26 cellular contexts compared by ENCODE assay signal in genomic region chr14:77730976-77731497, GRCh38. TPM values are rescaled to one million over a fixed set of nuclear protein-coding genes. Genes with fewer than 3 reads are reported as not detected.
DNase-seq lines count a peak whose midpoint lies in the region; ATAC-seq and FAIRE-seq lines count a peak whose summit lies in the region.
"Had no signal": no experiment of that assay in that cellular context is flagged by ENCODE, and none has a peak within 500 bp of the region (broad histone marks: within the 10 kb centered on the region; RNA-seq: fewer than 3 reads in every experiment).

No MANE protein-coding gene starts in this region.

- POLR2A ChIA-PET in activated CD4-positive, alpha-beta T cell treated with anti-CD3 and anti-CD28 coated beads for 36 hours (lab: Charles Lee) = no interaction called here

- peak overlapping the region; percentile 55 for H3K27ac Mint-ChIP-seq in activated CD4-positive, alpha-beta T cell treated with anti-CD3 and anti-CD28 coated beads for 36 hours
- H3K27ac Mint-ChIP-seq in CD4-positive, CD25-positive, alpha-beta regulatory T cell = no peak overlapping the region
- peak overlapping the region; percentile 67 for H3K27ac Mint-ChIP-seq in activated naive CD8-positive, alpha-beta T cell
- H3K27ac Mint-ChIP-seq: T-helper 1 cell treated with Interleukin-12 subunit alpha and Interleukin-12 subunit beta and Interleukin-4 antibody, amounts not matched to agents 30 μg/mL and 1 μg/mL, for 36 hours had no signal

- H3K27me3 ChIP-seq in CD4-positive, CD25-positive, alpha-beta regulatory T cell (ENCODE audit: control insufficient read depth, insufficient read depth, low read length) = no peaks in the 10 kb centered on the region
- H3K27me3 ChIP-seq: BE2C, brain microvascular endothelial cell, suprapubic skin had no signal

- H3K27ac ChIP-seq in CD4-positive, CD25-positive, alpha-beta regulatory T cell (ENCODE audit: insufficient read depth, low read length, poor library complexity, severe bottlenecking) = peak overlapping the region; percentile 8
- H3K27ac ChIP-seq: brain microvascular endothelial cell, RWPE1, SK-N-MC, suprapubic skin had no signal

- no peak overlapping the region for H3K4me3 ChIP-seq in CD4-positive, CD25-positive, alpha-beta regulatory T cell (ENCODE audit: low read depth, low read length)
- H3K4me3 ChIP-seq: SK-N-MC, suprapubic skin had no signal

- intact Hi-C loops in activated CD4-positive, alpha-beta T cell treated with anti-CD3 and anti-CD28 coated beads for 36 hours (cut with DNase I, micrococcal nuclease) = no loop called here

- peaks cover 7% of the 10 kb centered on the region for H3K4me1 Mint-ChIP-seq in activated CD4-positive, alpha-beta T cell treated with anti-CD3 and anti-CD28 coated beads for 36 hours
- peaks cover 5 to 11% (median 9%) of the 10 kb centered on the region in 4 donors for H3K4me1 Mint-ChIP-seq in CD4-positive, CD25-positive, alpha-beta regulatory T cell
- peaks cover 2% of the 10 kb centered on the region for H3K4me1 Mint-ChIP-seq in activated naive CD8-positive, alpha-beta T cell (ENCODE audit: low read depth)

- no peaks in the 10 kb centered on the region for H3K9me3 Mint-ChIP-seq in activated CD4-positive, alpha-beta T cell treated with anti-CD3 and anti-CD28 coated beads for 36 hours (ENCODE audit: low read depth)
- H3K9me3 Mint-ChIP-seq in CD4-positive, CD25-positive, alpha-beta regulatory T cell = no peaks in the 10 kb centered on the region
- H3K9me3 Mint-ChIP-seq in activated naive CD8-positive, alpha-beta T cell (ENCODE audit: low read depth) = no peaks in the 10 kb centered on the region
- H3K9me3 Mint-ChIP-seq: T-helper 1 cell treated with Interleukin-12 subunit alpha and Interleukin-12 subunit beta and Interleukin-4 antibody, amounts not matched to agents 30 μg/mL and 1 μg/mL, for 36 hours had no signal

- no peaks in the 10 kb centered on the region for H3K27me3 Mint-ChIP-seq in activated CD4-positive, alpha-beta T cell treated with anti-CD3 and anti-CD28 coated beads for 36 hours
- H3K27me3 Mint-ChIP-seq in CD4-positive, CD25-positive, alpha-beta regulatory T cell = no peaks in the 10 kb centered on the region
- H3K27me3 Mint-ChIP-seq in activated naive CD8-positive, alpha-beta T cell = no peaks in the 10 kb centered on the region

- H3K4me3 Mint-ChIP-seq in activated CD4-positive, alpha-beta T cell treated with anti-CD3 and anti-CD28 coated beads for 36 hours = no peak overlapping the region
- no peak overlapping the region for H3K4me3 Mint-ChIP-seq in CD4-positive, CD25-positive, alpha-beta regulatory T cell
- no peak overlapping the region for H3K4me3 Mint-ChIP-seq in activated naive CD8-positive, alpha-beta T cell
- H3K4me3 Mint-ChIP-seq: T-helper 1 cell treated with Interleukin-12 subunit alpha and Interleukin-12 subunit beta and Interleukin-4 antibody, amounts not matched to agents 30 μg/mL and 1 μg/mL, for 36 hours had no signal

- H3K4me1 ChIP-seq in CD4-positive, CD25-positive, alpha-beta regulatory T cell (ENCODE audit: control insufficient read depth, insufficient read depth, low read length, poor library complexity, severe bottlenecking) = no peaks in the 10 kb centered on the region
- H3K4me1 ChIP-seq: BE2C, suprapubic skin had no signal

- H3K9me3 ChIP-seq in CD4-positive, CD25-positive, alpha-beta regulatory T cell (ENCODE audit: control insufficient read depth in 2 of 2, low read length in 2 of 2) = no peaks in the 10 kb centered on the region
- H3K9me3 ChIP-seq: BE2C, suprapubic skin had no signal

- no peak for DNase-seq in activated CD4-positive, alpha-beta T cell treated with anti-CD3 and anti-CD28 coated beads for 36 hours
- DNase-seq in activated CD4-positive, alpha-beta T cell treated with anti-CD3 and anti-CD28 coated beads, Interleukin-2, amount 50 U/mL, for 1 hour = no peak
- no peak for DNase-seq in CD4-positive, CD25-positive, alpha-beta regulatory T cell
- DNase-seq in kidney glomerular epithelial cell (lab: John Stamatoyannopoulos, UW) (no peak), occipital lobe (lab: John Stamatoyannopoulos, UW) (no peak), NCI-H2029 (lab: John Stamatoyannopoulos, UW) (no peak)
- DNase-seq: 8988T; activated effector memory CD4-positive, alpha-beta T cell treated with Interleukin-2 at 50 U/mL for 16 hours; BE2C; brain microvascular endothelial cell; COR-L47; effector CD8-positive, alpha-beta T cell; NCI-H1105 treated with DMSO at 0.1 percent for 48 hours; NCI-H2081; NCI-H345; NCI-H748 treated with DMSO at 0.1 percent for 48 hours; small intestine; stimulated activated CD4-positive, alpha-beta T cell treated with anti-CD3 and anti-CD28 coated beads, Interleukin-1b, Interleukin-23, amount 100 ng/mL, for 48 hours had no signal

- peak; percentile 61 for FAIRE-seq in islet of Langerhans (lab: Jason Lieb, UNC)
- FAIRE-seq: small intestine had no signal

- H3K36me3 Mint-ChIP-seq in activated CD4-positive, alpha-beta T cell treated with anti-CD3 and anti-CD28 coated beads for 36 hours (ENCODE audit: low read depth) = peaks cover 67% of the 10 kb centered on the region
- peaks cover 52% of the 10 kb centered on the region for H3K36me3 Mint-ChIP-seq in CD4-positive, CD25-positive, alpha-beta regulatory T cell
- H3K36me3 Mint-ChIP-seq in activated naive CD8-positive, alpha-beta T cell = peaks cover 5% of the 10 kb centered on the region

- CTCF ChIA-PET in activated CD4-positive, alpha-beta T cell treated with anti-CD3 and anti-CD28 coated beads for 36 hours (lab: Charles Lee) = interaction anchor here (0.6 kb wide), 1 partner anchor 31 kb away, joined by 3 read pairs; no protein-coding TSS in a partner anchor

- peaks cover 98% of the 10 kb centered on the region for H3K36me3 ChIP-seq in CD4-positive, CD25-positive, alpha-beta regulatory T cell (ENCODE audit: control insufficient read depth, insufficient read depth, low read length)

- ATAC-seq in activated CD4-positive, alpha-beta T cell treated with anti-CD3 and anti-CD28 coated beads for 36 hours = no peak
- no peak for ATAC-seq in CD4-positive, CD25-positive, alpha-beta regulatory T cell (ENCODE audit: low read depth in 2 of 2)
- ATAC-seq: esophagus mucosa, HCT116 had no signal

RNA-seq across cellular contexts. Expression of gene SLIRP, which starts 23.1 kb away (rescaled TPM):
- 100 to 1,000 TPM; 143 to 156 TPM for total RNA-seq in activated CD4-positive, alpha-beta T cell treated with anti-CD3 and anti-CD28 coated beads for 36 hours
- total RNA-seq in CD4-positive, CD25-positive, alpha-beta regulatory T cell = 34.0 TPM
- polyA plus RNA-seq in CD4-positive, CD25-positive, alpha-beta regulatory T cell = 100 to 1,000 TPM; 286 to 330 (median 296) TPM
- total RNA-seq in occipital lobe = 59.6 TPM

RNA-seq across cellular contexts. Expression of gene ALKBH1, which starts 23.2 kb away (rescaled TPM):
- 10 to 100 TPM; 16.3 to 16.8 TPM for total RNA-seq in activated CD4-positive, alpha-beta T cell treated with anti-CD3 and anti-CD28 coated beads for 36 hours
- 9.2 TPM for total RNA-seq in CD4-positive, CD25-positive, alpha-beta regulatory T cell
- 10 to 100 TPM in 1 of 4 donors, 1 to 10 TPM in 3; 7.2 to 10.1 (median 8.9) TPM for polyA plus RNA-seq in CD4-positive, CD25-positive, alpha-beta regulatory T cell
- 12.2 TPM for total RNA-seq in occipital lobe

RNA-seq across cellular contexts. Expression of gene SNW1, which starts 29.9 kb away (rescaled TPM):
- total RNA-seq in activated CD4-positive, alpha-beta T cell treated with anti-CD3 and anti-CD28 coated beads for 36 hours = 100 to 1,000 TPM; 134 to 135 TPM
- 102 TPM for total RNA-seq in CD4-positive, CD25-positive, alpha-beta regulatory T cell
- polyA plus RNA-seq in CD4-positive, CD25-positive, alpha-beta regulatory T cell = 10 to 100 TPM; 77.9 to 96.5 (median 81.2) TPM
- 57.9 TPM for total RNA-seq in occipital lobe

Comparison
In these comparisons a context has a peak if more than half of its experiments do, and no peak if none do; other contexts are left out.
1. H3K27ac Mint-ChIP-seq: peak in activated CD4-positive, alpha-beta T cell treated with anti-CD3 and anti-CD28 coated beads for 36 hours (single experiment) and activated naive CD8-positive, alpha-beta T cell (single experiment); none in CD4-positive, CD25-positive, alpha-beta regulatory T cell (0 of 3).